ENCODE assay signal across 8 cellular contexts in genomic region chr5:76402880-76403712, GRCh38. TPM values are rescaled to one million over a fixed set of nuclear protein-coding genes. Genes with fewer than 3 reads are reported as not detected.
DNase-seq lines count a peak whose midpoint lies in the region; ATAC-seq, FAIRE-seq and TF ChIP-seq lines count a peak whose summit lies in the region.

IQGAP2 (plus strand) TSS chr5:76403285; CDS start chr5:76403546, 261 bp downstream.

- TF ChIP-seq CTCF in C4-2B (conservative IDR thresholded peaks at IDR 0.05): peak; percentile 92
- peak; percentile 50 to 78 (median 73) for TF ChIP-seq CTCF in ovary (IDR thresholded peaks at IDR 0.05)
- TF ChIP-seq CTCF in thyroid gland (IDR thresholded peaks at IDR 0.05): peak; percentile 50 to 91 (median 86)

- no peaks in the 10 kb centered on the region for H3K27me3 ChIP-seq in ovary
- no peaks in the 10 kb centered on the region for H3K27me3 ChIP-seq in thyroid gland

- TF ChIP-seq POLR2A in ovary (IDR thresholded peaks at IDR 0.05) (no peak), thyroid gland (IDR thresholded peaks at IDR 0.05) (peak in 1 of 2 donors; percentile 75)

- ATAC-seq in HG03432 (IDR thresholded peaks at IDR 0.05; ENCODE audit: unreplicated experiment): peak; percentile 61

- WGBS in ovary, 3 donors: 0 to 1% (median 0%) methylated on average over 55 to 89 of the region's 89 CpGs
- WGBS in thyroid gland, 2 donors: 0 to 1% methylated on average over 27 to 56 of the region's 89 CpGs

- H3K4me1 ChIP-seq in ovary (ENCODE audit: insufficient read depth): peaks cover 9% of the 10 kb centered on the region
- H3K4me1 ChIP-seq in thyroid gland: peaks cover 19 to 40% of the 10 kb centered on the region in 2 donors

- H3K4me3 ChIP-seq in ovary (peak within 1 kb of the TSS; percentile 46), thyroid gland (replicated peaks in 1 of 3) (peak within 1 kb of the TSS; percentile 48 to 75 (median 62))

- no peaks in the 10 kb centered on the region for H3K36me3 ChIP-seq in ovary
- no peaks in the 10 kb centered on the region for H3K36me3 ChIP-seq in thyroid gland

- peak within 1 kb of the TSS; percentile 77 for H3K27ac ChIP-seq in C4-2B
- H3K27ac ChIP-seq in ovary: peak within 1 kb of the TSS; percentile 58 to 86
- H3K27ac ChIP-seq in thyroid gland: peak within 1 kb of the TSS; percentile 78 to 86 (median 85)

- no peak for TF ChIP-seq EP300 in ovary (IDR thresholded peaks at IDR 0.05)

- intact Hi-C loops in ovary (cut with DNase I): loop anchor here in 2 of 4 donors (5.0 to 10.0 kb wide), 3 partner anchors 142 to 182 kb away; no protein-coding TSS in a partner anchor
- intact Hi-C loops in thyroid gland (cut with DNase I): loop anchor here (10.0 kb wide), 1 partner anchor 132 kb away; no protein-coding TSS in a partner anchor

- FAIRE-seq in GM19239 (lab: Jason Lieb, UNC): peak; percentile 98

- peaks cover 0 to 1% of the 10 kb centered on the region in 2 donors for H3K9me3 ChIP-seq in ovary
- H3K9me3 ChIP-seq in thyroid gland: no peaks in the 10 kb centered on the region

- DNase-seq in GM19239 (ENCODE audit: insufficient read length, low spot score) (peak; percentile 62), SIG-M5 (lab: John Stamatoyannopoulos, UW) (peak; percentile 98), globus pallidus (ENCODE audit: low spot score) (peak; percentile 41), ovary (peak; percentile 69 to 85 (median 82)), thyroid gland (peak; percentile 79 to 86)
- DNase-seq in activated effector memory CD4-positive, alpha-beta T cell treated with Interleukin-2 at 50 U/mL for 16 hours: peak; percentile 77

RNA-seq across cellular contexts. Expression of gene IQGAP2, which starts in this region (rescaled TPM):
- total RNA-seq in ovary (10 to 100 TPM in 6 of 7 donors, 1 to 10 TPM in 1; 9.3 to 27.6 (median 16.3) TPM), thyroid gland (10 to 100 TPM; 55.1 to 85.5 (median 64.0) TPM)
- polyA plus RNA-seq in ovary: 10 to 100 TPM in 1 of 2 donors, 1 to 10 TPM in 1; 8.6 to 13.9 TPM

Comparison
In these comparisons a context has a peak if more than half of its experiments do, and no peak if none do; other contexts are left out.
1. Peak in every context shown above with its lines: DNase-seq, ATAC-seq, H3K4me3 ChIP-seq and H3K27ac ChIP-seq.
2. DNase-seq: peak in every context shown above with its lines; median percentile 98 in SIG-M5; 82 in thyroid gland; 82 in ovary; 77 in activated effector memory CD4-positive, alpha-beta T cell treated with Interleukin-2 at 50 U/mL for 16 hours; 62 in GM19239; 41 in globus pallidus.